In genomic region chrX:135480076-135480475, GRCh38 we compare ENCODE assay signal across 25 cellular contexts.
"Had no signal": no experiment of that assay in that cellular context is flagged by ENCODE, and none has a peak within 500 bp of the region (broad histone marks: within the 10 kb centered on the region; RNA-seq: fewer than 3 reads in every experiment).

No MANE protein-coding gene starts in this region.

- H3K4me3 ChIP-seq: breast epithelium, heart left ventricle, ovary, right lobe of liver, thoracic aorta, uterus had no signal

- H3K4me1 ChIP-seq: breast epithelium, right lobe of liver, uterus had no signal

- H3K9me3 ChIP-seq: breast epithelium, heart left ventricle, ovary, right lobe of liver, thoracic aorta, uterus had no signal

- FAIRE-seq: kidney had no signal

- ATAC-seq: activated naive CD4-positive, alpha-beta T cell treated with anti-CD3 and anti-CD28 coated beads, Interleukin-2, amount 50 U/mL, for 72 hours; esophagus mucosa; heart left ventricle; left colon; naive thymus-derived CD4-positive, alpha-beta T cell; right lobe of liver; stimulated activated naive CD8-positive, alpha-beta T cell treated with anti-CD3 and anti-CD28 coated beads, Interleukin-15, Interleukin-2, amounts not matched to agents 100 U/mL and 50 U/mL, for 24 hours had no signal

- H3K27ac ChIP-seq: breast epithelium, heart left ventricle, ovary, right lobe of liver, thoracic aorta, uterus had no signal

- DNase-seq: activated CD4-positive, alpha-beta memory T cell treated with anti-CD3 and anti-CD28 coated beads for 36 hours; activated CD4-positive, alpha-beta T cell treated with anti-CD3 and anti-CD28 coated beads, Interleukin-2, amount 10 ng/mL, durations not matched to agents 24 days and 14 days; activated CD4-positive, CD25-positive, alpha-beta regulatory T cell treated with anti-CD3 and anti-CD28 coated beads, Interleukin-2, amount 50 U/mL, for 72 hours; activated T-cell treated with anti-CD3 and anti-CD28 coated beads, Interleukin-2, amount 50 U/mL, for 48 hours; central memory CD4-positive, alpha-beta T cell; endodermal cell; foreskin fibroblast; heart left ventricle; hypothalamus; immature natural killer cell; kidney; left colon; midbrain; naive thymus-derived CD4-positive, alpha-beta T cell; ovary; right lobe of liver; stimulated activated CD4-positive, alpha-beta T cell treated with anti-CD3 and anti-CD28 coated beads, Interleukin-4, amount 100 ng/mL, for 1 hour; stimulated activated naive CD8-positive, alpha-beta T cell treated with anti-CD3 and anti-CD28 coated beads, Interleukin-15, Interleukin-2, amounts not matched to agents 100 U/mL and 50 U/mL, for 24 hours; T1000; trophoblast cell; uterus had no signal
